Comparison of ENCODE assay signal across 8 cellular contexts in genomic region chr3:33437556-33438283, GRCh38. TPM values are rescaled to one million over a fixed set of nuclear protein-coding genes. Genes with fewer than 3 reads are reported as not detected.
DNase-seq lines count a peak whose midpoint lies in the region; ATAC-seq and TF ChIP-seq lines count a peak whose summit lies in the region.

No MANE protein-coding gene starts in this region.

- DNase-seq in ACHN = peak; percentile 51
- peak; percentile 50 for DNase-seq in HFFc6
- DNase-seq in ascending aorta (ENCODE audit: low spot score in 2 of 2) = no peak
- peak in 1 of 2 donors; percentile 53 for DNase-seq in left lung
- no peak for DNase-seq in upper lobe of right lung
- no peak for DNase-seq in NCI-H2107 treated with DMSO at 0.1 percent for 48 hours (lab: John Stamatoyannopoulos, UW; ENCODE audit: unreplicated experiment)
- no peak for DNase-seq in NCI-H524 treated with DMSO at 0.1 percent for 48 hours (lab: John Stamatoyannopoulos, UW)
- DNase-seq in NCI-H1092 treated with DMSO at 0.1 percent for 48 hours (lab: John Stamatoyannopoulos, UW) = no peak

- H3K36me3 ChIP-seq in ascending aorta = no peaks in the 10 kb centered on the region
- no peaks in the 10 kb centered on the region for H3K36me3 ChIP-seq in left lung
- H3K36me3 ChIP-seq in upper lobe of right lung = no peaks in the 10 kb centered on the region

- TF ChIP-seq CTCF in HFFc6 (IDR thresholded peaks at IDR 0.05) = no peak
- no peak for TF ChIP-seq CTCF in ascending aorta (IDR thresholded peaks at IDR 0.05)
- TF ChIP-seq CTCF in left lung (IDR thresholded peaks at IDR 0.05) = no peak
- TF ChIP-seq CTCF in upper lobe of right lung (IDR thresholded peaks at IDR 0.05) = no peak

- intact Hi-C loops in ascending aorta (cut with DNase I) (loop anchor here (10.0 kb wide), 1 partner anchor 1903 kb away; the partner anchor contains the start of gene STT3B), left lung (cut with DNase I) (no loop called here), upper lobe of right lung (cut with DNase I) (no loop called here)

- H3K27me3 ChIP-seq in ascending aorta (no peaks in the 10 kb centered on the region), left lung (no peaks in the 10 kb centered on the region), upper lobe of right lung (no peaks in the 10 kb centered on the region)

- H3K27me3 Mint-ChIP-seq in HFFc6 (ENCODE audit: insufficient read depth) = peaks cover 6% of the 10 kb centered on the region

- no peaks in the 10 kb centered on the region for H3K9me3 Mint-ChIP-seq in HFFc6

- in situ Hi-C loops in ACHN (cut with HindIII; ENCODE audit: low pct_ligation_motif_present, low pct_unique_long_range_greater_than_20kb, low sequenced_read_pairs) = no loop called here

- peaks cover 65% of the 10 kb centered on the region for H3K4me1 Mint-ChIP-seq in HFFc6 (ENCODE audit: low read depth)

- peaks cover 22% of the 10 kb centered on the region for H3K36me3 Mint-ChIP-seq in HFFc6 (ENCODE audit: low read depth)

- H3K9me3 ChIP-seq in ascending aorta = no peaks in the 10 kb centered on the region
- H3K9me3 ChIP-seq in left lung = no peaks in the 10 kb centered on the region
- no peaks in the 10 kb centered on the region for H3K9me3 ChIP-seq in upper lobe of right lung

- ATAC-seq in left lung (no peak), upper lobe of right lung (no peak)

- H3K4me1 ChIP-seq in ascending aorta = peaks cover 8 to 24% of the 10 kb centered on the region in 2 donors
- peaks cover 27 to 71% of the 10 kb centered on the region in 2 donors for H3K4me1 ChIP-seq in left lung
- H3K4me1 ChIP-seq in upper lobe of right lung = peaks cover 57% of the 10 kb centered on the region

- H3K4me3 Mint-ChIP-seq in HFFc6 = peak overlapping the region; percentile 93

- H3K27ac ChIP-seq in ascending aorta (peak overlapping the region; percentile 97), left lung (peak overlapping the region; percentile 97 to 99), upper lobe of right lung (peak overlapping the region; percentile 97)

- H3K27ac Mint-ChIP-seq in HFFc6 = peak overlapping the region; percentile 93

- peak overlapping the region; percentile 94 to 96 for H3K4me3 ChIP-seq in ascending aorta
- peak overlapping the region in 1 of 2 donors; percentile 93 for H3K4me3 ChIP-seq in left lung
- H3K4me3 ChIP-seq in upper lobe of right lung = peak overlapping the region; percentile 92

RNA-seq across cellular contexts. Expression of gene UBP1, which starts 2.5 kb away (rescaled TPM):
- 10 to 100 TPM; 62.0 to 69.0 (median 64.0) TPM for total RNA-seq in HFFc6 (2021; fragmentation: NEBNext Ultra II Directional; extraction: Animal tissue kit (Norgen Biotek cat#: 25700))
- total RNA-seq in ascending aorta (55.8 TPM), left lung (10 to 100 TPM; 60.9 to 66.4 TPM), upper lobe of right lung (62.9 TPM)

Comparison
In these comparisons a context has a peak if more than half of its experiments do, and no peak if none do; other contexts are left out.
1. DNase-seq: peak in ACHN (single experiment) and HFFc6 (single experiment); none in ascending aorta (0 of 2), upper lobe of right lung (single experiment), NCI-H2107 treated with DMSO at 0.1 percent for 48 hours (single experiment), NCI-H524 treated with DMSO at 0.1 percent for 48 hours (single experiment) and NCI-H1092 treated with DMSO at 0.1 percent for 48 hours (single experiment).
2. Peak in every context shown above with its lines, with median percentiles within 50 percentile points of each other: H3K27ac ChIP-seq.